ENCODE assay signal across 29 cellular contexts in the genomic region with DNA sequence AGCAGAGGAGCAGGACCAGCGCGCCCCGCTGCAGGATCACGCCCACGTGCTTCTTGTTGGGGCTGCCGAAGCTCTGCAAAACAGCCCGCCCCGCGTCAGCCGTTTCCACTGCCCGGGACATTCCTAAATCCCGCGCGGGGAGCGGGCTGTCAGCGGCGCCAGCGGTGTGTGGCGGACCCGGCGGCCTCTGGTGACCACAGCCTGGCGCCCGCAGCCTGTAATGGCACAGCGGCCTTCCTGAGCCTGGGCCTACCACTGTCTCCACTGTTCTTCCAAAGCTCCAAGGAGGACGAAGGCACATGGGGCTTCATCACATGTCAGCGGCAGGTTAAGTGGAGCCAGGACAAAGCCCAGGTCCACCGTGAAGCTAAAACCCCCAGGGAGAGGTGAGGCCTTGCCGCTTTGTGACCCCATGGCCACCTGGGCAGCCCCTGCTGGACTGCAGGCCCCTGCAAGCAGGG. TPM values are rescaled to one million over a fixed set of nuclear protein-coding genes. Genes with fewer than 3 reads are reported as not detected.
"Had no signal": no experiment of that assay in that cellular context is flagged by ENCODE, and none has a peak within 500 bp of the region (broad histone marks: within the 10 kb centered on the region; RNA-seq: fewer than 3 reads in every experiment).

No MANE protein-coding gene starts in this region.

- FAIRE-seq: keratinocyte, TTC549 had no signal

- ATAC-seq: activated T-helper 17 cell treated with anti-CD3 and anti-CD28 coated beads, Interleukin-2, amount 50 U/mL, for 72 hours; effector memory CD8-positive, alpha-beta T cell; gastrocnemius medialis; left lobe of liver; natural killer cell; psoas muscle; stimulated activated effector memory CD8-positive, alpha-beta T cell treated with anti-CD3 and anti-CD28 coated beads, Interleukin-12 subunit alpha, Interleukin-12 subunit beta, amount 100 ng/mL, for 72 hours; stimulated activated naive CD8-positive, alpha-beta T cell treated with anti-CD3 and anti-CD28 coated beads, Interleukin-15, amount 100 ng/mL, for 72 hours had no signal

- H3K27me3 ChIP-seq: adrenal gland, ascending aorta, brain microvascular endothelial cell, dorsolateral prefrontal cortex, esophagus squamous epithelium, gastrocnemius medialis, ovary, right atrium auricular region, transverse colon, uterus had no signal

- H3K4me3 ChIP-seq: adrenal gland, ascending aorta, dorsolateral prefrontal cortex, esophagus squamous epithelium, gastrocnemius medialis, ovary, psoas muscle, right atrium auricular region, transverse colon, uterus had no signal

- H3K4me1 ChIP-seq: adrenal gland, ascending aorta, right atrium auricular region, uterus had no signal

- H3K36me3 ChIP-seq: adrenal gland, ascending aorta, brain microvascular endothelial cell, esophagus squamous epithelium, gastrocnemius medialis, ovary, right atrium auricular region, transverse colon, uterus, WERI-Rb-1 had no signal

- H3K27ac ChIP-seq: adrenal gland, ascending aorta, brain microvascular endothelial cell, dorsolateral prefrontal cortex, esophagus squamous epithelium, gastrocnemius medialis, ovary, psoas muscle, right atrium auricular region, transverse colon, uterus, WERI-Rb-1 had no signal

- DNase-seq: activated CD4-positive, alpha-beta T cell treated with anti-CD3 and anti-CD28 coated beads for 1 hour; activated T-cell treated with anti-CD3 and anti-CD28 coated beads, Interleukin-2, amount 50 U/mL, for 24 hours; brain microvascular endothelial cell; central memory CD4-positive, alpha-beta T cell; effector memory CD8-positive, alpha-beta T cell; esophagus squamous epithelium; gastrocnemius medialis; natural killer cell; stimulated activated CD4-positive, alpha-beta T cell treated with anti-CD3 and anti-CD28 coated beads, Interleukin-12 subunit alpha, Interleukin-12 subunit beta, amount 100 ng/mL, for 4 hours; stimulated activated CD4-positive, alpha-beta T cell treated with anti-CD3 and anti-CD28 coated beads, Interleukin-2, amount 100 ng/mL, for 24 hours; stimulated activated naive CD8-positive, alpha-beta T cell treated with anti-CD3 and anti-CD28 coated beads, Interleukin-15, amount 100 ng/mL, for 72 hours; T-helper 1 cell; transverse colon; uterus; WERI-Rb-1 had no signal

- H3K9me3 ChIP-seq: adrenal gland, ascending aorta, esophagus squamous epithelium, gastrocnemius medialis, ovary, psoas muscle, right atrium auricular region, transverse colon, uterus had no signal

RNA-seq across cellular contexts. Expression of gene SLC47A2, which starts 2.5 kb away (rescaled TPM):
- total RNA-seq: activated T-helper 17 cell treated with anti-CD3 and anti-CD28 coated beads, Interleukin-2, amount 50 U/mL, for 72 hours; ascending aorta; left lobe of liver; lung microvascular endothelial cell; mesothelial cell of epicardium; natural killer cell; right atrium auricular region; skeletal muscle tissue had no signal
- polyA plus RNA-seq: ovary had no signal

RNA-seq across cellular contexts. Expression of gene ALDH3A1, which starts 34.2 kb away (rescaled TPM):
- total RNA-seq: activated T-helper 17 cell treated with anti-CD3 and anti-CD28 coated beads, Interleukin-2, amount 50 U/mL, for 72 hours; natural killer cell; skeletal muscle tissue had no signal
